Comparison of ENCODE assay signal across 8 cellular contexts in the genomic region with DNA sequence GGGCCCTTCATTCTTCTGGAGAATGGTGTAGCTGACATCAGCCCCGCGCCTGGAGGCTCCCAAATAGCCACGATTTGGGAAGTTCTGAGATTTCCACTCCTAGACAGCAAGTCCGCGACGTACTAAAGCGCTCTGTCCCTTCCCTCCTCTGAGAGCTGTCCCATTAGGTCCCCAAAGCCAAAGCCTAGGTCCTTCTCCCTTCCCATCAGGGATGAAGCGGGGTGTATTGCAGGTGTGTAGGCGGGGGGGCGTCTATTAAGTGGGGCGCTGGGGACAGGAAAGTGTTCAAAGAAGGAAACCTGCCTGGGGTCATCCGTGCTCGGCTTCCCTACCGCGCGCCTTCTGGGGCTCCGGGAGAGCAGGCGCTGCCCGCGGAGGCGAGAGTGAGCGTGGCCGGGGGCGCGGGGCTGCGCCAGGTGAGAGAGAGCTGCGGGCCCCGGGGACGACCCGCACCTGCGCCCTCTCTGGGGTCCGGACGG. TPM values are rescaled to one million over a fixed set of nuclear protein-coding genes. Genes with fewer than 3 reads are reported as not detected.
DNase-seq lines count a peak whose midpoint lies in the region; ATAC-seq lines count a peak whose summit lies in the region.

No MANE protein-coding gene starts in this region.

- H3K4me3 Mint-ChIP-seq in T-helper 2 cell treated with Interferon-gamma antibody and Interleukin-4, amounts not matched to agents 5 μg/mL and 100 μg/mL, for 36 hours: no peak overlapping the region

- no peaks in the 10 kb centered on the region; the same call in 1 of the 2 replicates for H3K9me3 ChIP-seq in SJCRH30 (replicated peaks)

- no peak overlapping the region for H3K27ac Mint-ChIP-seq in T-helper 2 cell treated with Interferon-gamma antibody and Interleukin-4, amounts not matched to agents 5 μg/mL and 100 μg/mL, for 36 hours

- peaks cover 62% of the 10 kb centered on the region for H3K27me3 Mint-ChIP-seq in T-helper 2 cell treated with Interferon-gamma antibody and Interleukin-4, amounts not matched to agents 5 μg/mL and 100 μg/mL, for 36 hours (ENCODE audit: low read depth)

- peaks cover 2% of the 10 kb centered on the region; the same call in 1 of the 2 replicates for H3K4me1 ChIP-seq in SJCRH30

- no peaks in the 10 kb centered on the region for H3K9me3 Mint-ChIP-seq in T-helper 2 cell treated with Interferon-gamma antibody and Interleukin-4, amounts not matched to agents 5 μg/mL and 100 μg/mL, for 36 hours

- H3K4me1 Mint-ChIP-seq in T-helper 2 cell treated with Interferon-gamma antibody and Interleukin-4, amounts not matched to agents 5 μg/mL and 100 μg/mL, for 36 hours (ENCODE audit: low read depth): no peaks in the 10 kb centered on the region

- intact Hi-C loops in sciatic nerve (cut with DNase I): no loop called here

- DNase-seq in SJCRH30 (no peak), glomerular visceral epithelial cell (ENCODE audit: extremely low spot score) (peak; percentile 21), sciatic nerve (ENCODE audit: low spot score) (no peak), caudate nucleus (lab: John Stamatoyannopoulos, UW) (no peak), iPS-NIHi7 (ENCODE audit: extremely low spot score) (no peak)
- no peak for DNase-seq in T-helper 2 cell treated with Interferon-gamma antibody and Interleukin-4, amounts not matched to agents 5 μg/mL and 100 μg/mL, for 36 hours (ENCODE audit: low spot score)

- no peaks in the 10 kb centered on the region for H3K36me3 ChIP-seq in SJCRH30

- H3K27me3 ChIP-seq in SJCRH30: no peaks in the 10 kb centered on the region

- ATAC-seq in GM21576 (IDR thresholded peaks at IDR 0.05; ENCODE audit: unreplicated experiment) (peak; percentile 13), sciatic nerve (peak; percentile 11), HG03442 (IDR thresholded peaks at IDR 0.05; ENCODE audit: unreplicated experiment) (no peak)

- H3K4me3 ChIP-seq in SJCRH30: peak overlapping the region; percentile 52

- H3K27ac ChIP-seq in SJCRH30: no peak overlapping the region
- no peak overlapping the region for H3K27ac ChIP-seq in caudate nucleus (ENCODE audit: low read depth, low read length)

- H3K36me3 Mint-ChIP-seq in T-helper 2 cell treated with Interferon-gamma antibody and Interleukin-4, amounts not matched to agents 5 μg/mL and 100 μg/mL, for 36 hours (ENCODE audit: low read depth): no peaks in the 10 kb centered on the region

RNA-seq across cellular contexts. Expression of gene MOXD1, which starts 0.6 kb away (rescaled TPM):
- 0.86 and 1.5 TPM in 2 replicates for total RNA-seq in SJCRH30 (2014; rRNA removed; shearing (Covaris generic))
- 14.2 TPM for total RNA-seq in sciatic nerve
